ENCODE assay signal across 21 cellular contexts in genomic region chr21:28423521-28423920, GRCh38.
DNase-seq lines count a peak whose midpoint lies in the region; ATAC-seq, FAIRE-seq and TF ChIP-seq lines count a peak whose summit lies in the region.
"Had no signal": no experiment of that assay in that cellular context is flagged by ENCODE, and none has a peak within 500 bp of the region (broad histone marks: within the 10 kb centered on the region; RNA-seq: fewer than 3 reads in every experiment).

No MANE protein-coding gene starts in this region.

- H3K9me3 ChIP-seq in astrocyte (ENCODE audit: insufficient read depth, low read depth, low read length) (no peaks in the 10 kb centered on the region), osteoblast (ENCODE audit: low read depth, low read length) (no peaks in the 10 kb centered on the region)
- H3K9me3 ChIP-seq: BLaER1, Caco-2, HAP-1 had no signal

- no peaks in the 10 kb centered on the region for H3K27me3 Mint-ChIP-seq in astrocyte (ENCODE audit: low read depth, unreplicated experiment)
- H3K27me3 Mint-ChIP-seq in activated T-cell treated with anti-CD3 and anti-CD28 coated beads, Interleukin-2, amount 50 U/mL, for 72 hours (ENCODE audit: low read depth) = no peaks in the 10 kb centered on the region
- H3K27me3 Mint-ChIP-seq: B cell had no signal

- H3K36me3 ChIP-seq in astrocyte (ENCODE audit: insufficient read depth, low read length) = no peaks in the 10 kb centered on the region
- no peaks in the 10 kb centered on the region for H3K36me3 ChIP-seq in osteoblast (ENCODE audit: insufficient read depth, low read length)
- H3K36me3 ChIP-seq: BLaER1, HAP-1 had no signal

- no peak for ATAC-seq in activated T-cell treated with anti-CD3 and anti-CD28 coated beads, Interleukin-2, amount 50 U/mL, for 72 hours (replicated peaks in 1 of 2)
- ATAC-seq: CD8-positive, alpha-beta T cell had no signal

- no peaks in the 10 kb centered on the region for H3K4me1 ChIP-seq in astrocyte (ENCODE audit: insufficient read depth, low read length)
- H3K4me1 ChIP-seq in osteoblast (ENCODE audit: insufficient read depth, low read length) = peaks cover 53% of the 10 kb centered on the region
- H3K4me1 ChIP-seq: BLaER1, HAP-1 had no signal

- H2AFZ ChIP-seq in astrocyte (ENCODE audit: low read depth, low read length) (no peak overlapping the region), osteoblast (ENCODE audit: low read length) (no peak overlapping the region)

- H3K4me2 ChIP-seq in astrocyte (ENCODE audit: low read length) = peak overlapping the region; percentile 0
- H3K4me2 ChIP-seq in osteoblast (ENCODE audit: insufficient read depth, low read length) = no peak overlapping the region
- H3K4me2 ChIP-seq: BLaER1 had no signal

- H3K27me3 ChIP-seq in astrocyte (ENCODE audit: insufficient read depth, low read length) = no peaks in the 10 kb centered on the region
- no peaks in the 10 kb centered on the region for H3K27me3 ChIP-seq in osteoblast (ENCODE audit: insufficient read depth, low read length)
- H3K27me3 ChIP-seq: BLaER1 had no signal

- H3K4me1 Mint-ChIP-seq in astrocyte (ENCODE audit: low read depth, unreplicated experiment) = peaks cover 15% of the 10 kb centered on the region
- H3K4me1 Mint-ChIP-seq in activated T-cell treated with anti-CD3 and anti-CD28 coated beads, Interleukin-2, amount 50 U/mL, for 72 hours (ENCODE audit: low read depth) = no peaks in the 10 kb centered on the region
- H3K4me1 Mint-ChIP-seq: B cell had no signal

- H3K9me3 Mint-ChIP-seq in astrocyte (ENCODE audit: unreplicated experiment) = no peaks in the 10 kb centered on the region
- H3K9me3 Mint-ChIP-seq in activated T-cell treated with anti-CD3 and anti-CD28 coated beads, Interleukin-2, amount 50 U/mL, for 72 hours = no peaks in the 10 kb centered on the region
- H3K9me3 Mint-ChIP-seq: CD8-positive, alpha-beta T cell; HFFc6 had no signal

- H3K27ac ChIP-seq in astrocyte (ENCODE audit: low read depth, low read length) (no peak overlapping the region), osteoblast (ENCODE audit: low read depth, low read length) (peak overlapping the region; percentile 91)
- H3K27ac ChIP-seq: BLaER1 had no signal

- H3K27ac Mint-ChIP-seq in astrocyte (ENCODE audit: unreplicated experiment) = no peak overlapping the region
- H3K27ac Mint-ChIP-seq in activated T-cell treated with anti-CD3 and anti-CD28 coated beads, Interleukin-2, amount 50 U/mL, for 72 hours = no peak overlapping the region
- H3K27ac Mint-ChIP-seq: B cell; CD8-positive, alpha-beta T cell; HFFc6 had no signal

- no peak for FAIRE-seq in astrocyte (lab: Jason Lieb, UNC)
- FAIRE-seq: GM12891, GM18507, H54 had no signal

- H3K4me3 Mint-ChIP-seq in astrocyte (ENCODE audit: unreplicated experiment) = no peak overlapping the region
- no peak overlapping the region for H3K4me3 Mint-ChIP-seq in activated T-cell treated with anti-CD3 and anti-CD28 coated beads, Interleukin-2, amount 50 U/mL, for 72 hours
- H3K4me3 Mint-ChIP-seq: B cell; CD4-positive, CD25-positive, alpha-beta regulatory T cell; CD8-positive, alpha-beta T cell; HFFc6 had no signal

- H3K36me3 Mint-ChIP-seq in astrocyte (ENCODE audit: low read depth, unreplicated experiment) = no peaks in the 10 kb centered on the region
- H3K36me3 Mint-ChIP-seq in activated T-cell treated with anti-CD3 and anti-CD28 coated beads, Interleukin-2, amount 50 U/mL, for 72 hours (ENCODE audit: insufficient read depth in 2 of 2) = no peaks in the 10 kb centered on the region
- H3K36me3 Mint-ChIP-seq: CD4-positive, CD25-positive, alpha-beta regulatory T cell; CD8-positive, alpha-beta T cell had no signal

- no peak for DNase-seq in astrocyte (ENCODE audit: low read depth)
- DNase-seq in iris pigment epithelial cell (ENCODE audit: low read depth) = peak; percentile 45
- no peak for DNase-seq in osteoblast (ENCODE audit: insufficient read length, low spot score, missing footprints)
- no peak for DNase-seq in GM10266 (ENCODE audit: extremely low spot score)
- DNase-seq in NCI-H2227 (lab: John Stamatoyannopoulos, UW; ENCODE audit: unreplicated experiment) = no peak
- DNase-seq in T-helper 9 cell = no peak
- no peak for DNase-seq in activated T-cell treated with anti-CD3 and anti-CD28 coated beads, Interleukin-2, amount 50 U/mL, for 72 hours
- DNase-seq: Caco-2; CD4-positive, CD25-positive, alpha-beta regulatory T cell; CD8-positive, alpha-beta T cell; DMS79; EL; GDM1; GOT3; HFFc6 had no signal

- no peak overlapping the region for H3K4me3 ChIP-seq in astrocyte (ENCODE audit: insufficient read depth, low read depth, low read length)
- no peak overlapping the region for H3K4me3 ChIP-seq in osteoblast (ENCODE audit: insufficient read depth, low read length)
- H3K4me3 ChIP-seq: BLaER1, HAP-1 had no signal

- TF ChIP-seq CTCF in astrocyte (IDR thresholded peaks at IDR 0.05; ENCODE audit: insufficient read depth, low read depth, low read length) = no peak
- TF ChIP-seq CTCF in osteoblast (IDR thresholded peaks at IDR 0.05; ENCODE audit: extremely low read depth, low read depth, low read length) = no peak
- TF ChIP-seq CTCF in GM10266 (IDR thresholded peaks at IDR 0.05; ENCODE audit: control insufficient read depth, insufficient read depth, low read depth, missing control alignments) = no peak

- H3K9ac ChIP-seq in astrocyte (ENCODE audit: low read length) = no peak overlapping the region
- H3K9ac ChIP-seq: BLaER1 had no signal

- H4K20me1 ChIP-seq in astrocyte (ENCODE audit: insufficient read depth, low read length) (no peaks in the 10 kb centered on the region), osteoblast (ENCODE audit: insufficient read depth, low read length) (no peaks in the 10 kb centered on the region)
- H4K20me1 ChIP-seq: BLaER1 had no signal

- no peaks in the 10 kb centered on the region for H3K79me2 ChIP-seq in astrocyte (ENCODE audit: insufficient read depth, low read length)
- no peaks in the 10 kb centered on the region for H3K79me2 ChIP-seq in osteoblast (ENCODE audit: insufficient read depth, low read length)
